ENCODE assay signal across 8 cellular contexts in genomic region chrX:115690554-115691216, GRCh38.
DNase-seq lines count a peak whose midpoint lies in the region; ATAC-seq, FAIRE-seq and TF ChIP-seq lines count a peak whose summit lies in the region.

No MANE protein-coding gene starts in this region.

- H3K4me1 ChIP-seq in H1 (replicated peaks in 1 of 4; ENCODE audit: control insufficient read depth in 3 of 4, insufficient read depth in 4 of 4, low read length in 3 of 4) = peaks cover 0 to 27% (median 13%) of the 10 kb centered on the region in 4 experiments; a peak in 5 of 7 replicates
- no peaks in the 10 kb centered on the region for H3K4me1 ChIP-seq in mesendoderm (ENCODE audit: control insufficient read depth, low read depth, low read length)

- H3K36me3 ChIP-seq in H1 (ENCODE audit: control insufficient read depth in 2 of 4, insufficient read depth in 4 of 4, low read length in 3 of 4) (no peaks in the 10 kb centered on the region), mesendoderm (ENCODE audit: control insufficient read depth, insufficient read depth, low read length) (no peaks in the 10 kb centered on the region)

- no peak for TF ChIP-seq EP300 in H1 (IDR thresholded peaks at IDR 0.05; ENCODE audit: borderline replicate concordance in 1 of 2, low read depth in 2 of 2, low read length in 2 of 2)

- no peak for TF ChIP-seq POLR2A in H1 (IDR thresholded peaks at IDR 0.05; ENCODE audit: control extremely low read depth in 1 of 2, low read depth in 2 of 2, low read length in 2 of 2)

- TF ChIP-seq CTCF in AG09309 (IDR thresholded peaks at IDR 0.05; ENCODE audit: control insufficient read depth, insufficient read depth, low read depth, low read length, missing control alignments) = peak; percentile 72
- peak in 2 of 3 experiments; percentile 50 to 68; a peak in 3 of 4 replicates for TF ChIP-seq CTCF in H1 (IDR thresholded peaks at IDR 0.05; ENCODE audit: control extremely low read depth in 1 of 3, insufficient read depth in 1 of 3, low read depth in 1 of 3, low read length in 3 of 3)

- peak; percentile 70 for FAIRE-seq in GM18507 (lab: Jason Lieb, UNC)
- FAIRE-seq in TTC549 (lab: Jason Lieb, UNC) = peak; percentile 76
- FAIRE-seq in H1 (lab: Jason Lieb, UNC) = peak; percentile 93

- H2BK15ac ChIP-seq in H1 (ENCODE audit: low read length) (no peak overlapping the region), mesendoderm (replicated peaks; ENCODE audit: low read depth) (no peak overlapping the region)

- no peaks in the 10 kb centered on the region for H3K27me3 ChIP-seq in H1 (replicated peaks in 1 of 4; ENCODE audit: control insufficient read depth in 3 of 4, extremely low read depth in 1 of 4, insufficient read depth in 3 of 4, low read length in 3 of 4)
- no peaks in the 10 kb centered on the region for H3K27me3 ChIP-seq in mesendoderm (ENCODE audit: insufficient read depth, low read length, poor library complexity)

- no peaks in the 10 kb centered on the region for H3K23me2 ChIP-seq in H1 (ENCODE audit: low read depth, low read length)

- H4K8ac ChIP-seq in H1 (ENCODE audit: extremely low read depth, insufficient read depth, low read length) (no peak overlapping the region; the same call in 1 of the 2 replicates), mesendoderm (ENCODE audit: low read depth, low read length) (no peak overlapping the region)

- no peak overlapping the region for H3K23ac ChIP-seq in H1 (ENCODE audit: insufficient read length)
- H3K23ac ChIP-seq in mesendoderm (ENCODE audit: low read length) = no peak overlapping the region

- no peaks in the 10 kb centered on the region for H4K20me1 ChIP-seq in H1 (replicated peaks in 1 of 2; ENCODE audit: control insufficient read depth in 1 of 2, insufficient read depth in 2 of 2, low read length in 2 of 2)

- no peak overlapping the region for H3K4ac ChIP-seq in H1 (replicated peaks; ENCODE audit: insufficient read length, low read depth, low read length)
- no peak overlapping the region for H3K4ac ChIP-seq in mesendoderm (ENCODE audit: low read depth, low read length)

- H3K9ac ChIP-seq in H1 (replicated peaks in 1 of 4; ENCODE audit: extremely low read depth in 1 of 4, low read depth in 3 of 4, low read length in 3 of 4) = peak overlapping the region in 1 of 4 experiments; percentile 40; a peak in 2 of 7 replicates
- H3K9ac ChIP-seq in mesendoderm (ENCODE audit: low read length) = no peak overlapping the region

- H2BK20ac ChIP-seq in H1 (ENCODE audit: low read length) = peak overlapping the region; percentile 48; the same call in 1 of the 2 replicates

- H3K27ac ChIP-seq in H1 (ENCODE audit: low read depth, low read length) (peak overlapping the region; percentile 79; the same call in 1 of the 2 replicates), mesendoderm (ENCODE audit: low read depth, low read length) (no peak overlapping the region)

- CTCF ChIA-PET in H1 (lab: Charles Lee; ENCODE audit: partially characterized antibody) = interaction anchor here (0.7 to 4.3 kb wide), 12 partner anchors 11 to 357 kb away, joined by 3 to 30 read pairs (median 4); no protein-coding TSS in a partner anchor

- DNase-seq in AG09309 (ENCODE audit: low read depth) (peak; percentile 68), GM18507 (ENCODE audit: extremely low spot score, insufficient read length, low read depth) (no peak), NCI-H1436 (lab: John Stamatoyannopoulos, UW) (peak; percentile 79), H1 (ENCODE audit: low read depth in 1 of 2, low spot score in 2 of 2) (peak; percentile 54 to 63), mesendoderm (peak; percentile 88)
- peak; percentile 22 for DNase-seq in stimulated activated naive CD8-positive, alpha-beta T cell treated with anti-CD3 and anti-CD28 coated beads, Interleukin-15, Interleukin-2, amounts not matched to agents 100 U/mL and 50 U/mL, for 24 hours

- H2AK5ac ChIP-seq in H1 (ENCODE audit: low read depth, low read length) = no peak overlapping the region
- H2AK5ac ChIP-seq in mesendoderm (ENCODE audit: low read length) = no peak overlapping the region

- H3K56ac ChIP-seq in H1 (replicated peaks; ENCODE audit: insufficient read length, low read depth, low read length) (peak overlapping the region; percentile 53), mesendoderm (ENCODE audit: low read length) (no peak overlapping the region)

- peak; percentile 73 for ATAC-seq in HG02943 (IDR thresholded peaks at IDR 0.05; ENCODE audit: low read depth, unreplicated experiment)
- ATAC-seq in stimulated activated naive CD8-positive, alpha-beta T cell treated with anti-CD3 and anti-CD28 coated beads, Interleukin-15, Interleukin-2, amounts not matched to agents 100 U/mL and 50 U/mL, for 24 hours = peak; percentile 49

- H3K14ac ChIP-seq in H1 (ENCODE audit: insufficient read length) = no peak overlapping the region

- H3K4me3 ChIP-seq in AG09309 (ENCODE audit: control insufficient read depth, low read depth, low read length) (no peak overlapping the region), H1 (ENCODE audit: extremely low read depth in 1 of 4, insufficient read depth in 2 of 4, low read depth in 3 of 4, low read length in 4 of 4) (no peak overlapping the region), mesendoderm (ENCODE audit: low read length) (no peak overlapping the region)

- H3K18ac ChIP-seq in H1 (ENCODE audit: extremely low read depth, low read length) (no peak overlapping the region; the same call in 1 of the 2 replicates), mesendoderm (ENCODE audit: low read length) (no peak overlapping the region)

- H2BK12ac ChIP-seq in H1 (ENCODE audit: low read depth, low read length) = peak overlapping the region; percentile 63

- no peaks in the 10 kb centered on the region for H3K9me3 ChIP-seq in H1 (ENCODE audit: insufficient read depth in 2 of 2, low read depth in 1 of 2, low read length in 1 of 2)

- H3K4me2 ChIP-seq in H1 (ENCODE audit: insufficient read depth in 1 of 2, low read depth in 2 of 2, low read length in 2 of 2) = no peak overlapping the region
- no peak overlapping the region for H3K4me2 ChIP-seq in mesendoderm (ENCODE audit: low read length)

- peak overlapping the region; percentile 97 for H4K5ac ChIP-seq in H1 (ENCODE audit: insufficient read length, low read depth, low read length)
- no peak overlapping the region for H4K5ac ChIP-seq in mesendoderm (ENCODE audit: low read length)

- peak overlapping the region; percentile 69; the same call in 1 of the 2 replicates for H2BK5ac ChIP-seq in H1 (ENCODE audit: low read depth, low read length)
- H2BK5ac ChIP-seq in mesendoderm (ENCODE audit: low read length) = no peak overlapping the region

- no peak overlapping the region for H2AFZ ChIP-seq in H1 (ENCODE audit: low read length)

- no peaks in the 10 kb centered on the region for H3K79me2 ChIP-seq in H1 (ENCODE audit: control insufficient read depth in 1 of 2, insufficient read depth in 2 of 2, low read length in 2 of 2)
- H3K79me2 ChIP-seq in mesendoderm (ENCODE audit: control insufficient read depth, insufficient read depth, low read length) = no peaks in the 10 kb centered on the region

- H4K91ac ChIP-seq in H1 (replicated peaks; ENCODE audit: insufficient read length, low read length) = peak overlapping the region; percentile 98

- H3K79me1 ChIP-seq in H1 (ENCODE audit: low read depth, low read length) (no peaks in the 10 kb centered on the region), mesendoderm (ENCODE audit: low read length) (no peaks in the 10 kb centered on the region)

- peak; percentile 76 to 77 for TF ChIP-seq RAD21 in H1 (IDR thresholded peaks at IDR 0.05 in 1 of 2, conservative IDR thresholded peaks at IDR 0.05 in 1 of 2; ENCODE audit: low read depth in 2 of 2, low read length in 2 of 2)

- POLR2A ChIA-PET in H1 (lab: Charles Lee; ENCODE audit: partially characterized antibody) = interaction anchor here (0.6 to 1.0 kb wide), 3 partner anchors 10 to 27 kb away, joined by 3 to 4 read pairs (median 3); no protein-coding TSS in a partner anchor

- H2BK120ac ChIP-seq in H1 (replicated peaks; ENCODE audit: low read depth, low read length) (peak overlapping the region; percentile 98), mesendoderm (ENCODE audit: low read depth, low read length) (no peak overlapping the region)

- 13% methylated on average over 4 of the region's 4 CpGs; no CpG with 5 or more reads in 1 of the 2 experiments for WGBS in H1 (ENCODE audit: extremely low coverage in 1 of 2, insufficient coverage in 1 of 2, insufficient read length in 1 of 2, insufficient replicate concordance in 2 of 2, low coverage in 1 of 2, low lambda C conversion rate in 2 of 2, missing lambda C conversion rate in 1 of 2), 2 experiments
- no CpG with 5 or more reads among the region's 4 CpGs for WGBS in mesendoderm (ENCODE audit: extremely low coverage, insufficient coverage, low lambda C conversion rate)

TF ChIP-seq in H1, 55 proteins besides CTCF, POLR2A, EP300 and RAD21 (continues in another document):
- TF ChIP-seq CREB1 (IDR thresholded peaks at IDR 0.05) = 0 out of 2 replicates have a peak, but pooled peaks have one; percentile 47
- TF ChIP-seq RFX5 (IDR thresholded peaks at IDR 0.05; ENCODE audit: borderline replicate concordance, low read depth, low read length) = no peak
- TF ChIP-seq CBX8 (IDR thresholded peaks at IDR 0.05; ENCODE audit: borderline replicate concordance, low read depth, low read length) = no peak
- no peak for TF ChIP-seq RXRA (IDR thresholded peaks at IDR 0.05; ENCODE audit: insufficient read depth, low read depth, low read length)
